Comparison of ENCODE assay signal across 18 cellular contexts in the genomic region with DNA sequence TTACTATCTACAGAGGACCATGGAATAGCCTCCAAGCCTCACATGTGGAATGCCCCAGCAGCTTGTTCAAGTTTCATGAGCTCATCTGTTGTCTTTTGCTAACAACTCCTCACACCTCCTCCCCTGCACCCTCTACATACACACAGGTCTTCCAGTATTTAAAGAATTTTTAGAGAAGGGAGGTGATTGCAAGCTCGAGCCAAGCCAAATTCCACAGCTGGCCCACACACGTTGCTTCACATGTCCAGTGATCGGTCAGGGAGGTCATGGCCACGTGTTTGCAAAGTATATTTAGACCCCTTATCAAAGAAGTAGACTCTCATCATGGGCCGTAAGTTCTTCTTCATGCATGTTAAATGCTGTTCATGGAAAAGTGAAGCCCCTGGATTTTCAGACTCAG.
"Had no signal": no experiment of that assay in that cellular context is flagged by ENCODE, and none has a peak within 500 bp of the region (broad histone marks: within the 10 kb centered on the region; RNA-seq: fewer than 3 reads in every experiment).

No MANE protein-coding gene starts in this region.

- H3K27ac Mint-ChIP-seq: effector memory CD8-positive, alpha-beta T cell; natural killer cell; neural progenitor cell had no signal

- H3K9me3 ChIP-seq: ovary, suprapubic skin had no signal

- H3K4me2 ChIP-seq: neural progenitor cell had no signal

- H3K36me3 ChIP-seq: neural progenitor cell, ovary, right atrium auricular region, suprapubic skin, tibial nerve had no signal

- H3K9me3 Mint-ChIP-seq: neural progenitor cell had no signal

- H3K4me3 Mint-ChIP-seq: effector memory CD8-positive, alpha-beta T cell; natural killer cell; neural progenitor cell had no signal

- H3K36me3 Mint-ChIP-seq: natural killer cell, neural progenitor cell had no signal

- H3K27me3 Mint-ChIP-seq: effector memory CD8-positive, alpha-beta T cell had no signal

- H3K4me1 ChIP-seq: foreskin keratinocyte, neural progenitor cell, suprapubic skin had no signal

- H3K27ac ChIP-seq: foreskin keratinocyte, neural progenitor cell, ovary, right atrium auricular region, suprapubic skin had no signal

- H3K4me1 Mint-ChIP-seq: natural killer cell, neural progenitor cell had no signal

- ATAC-seq: effector memory CD8-positive, alpha-beta T cell; foreskin keratinocyte; left lobe of liver; natural killer cell had no signal

- H3K27me3 ChIP-seq: foreskin keratinocyte, neural progenitor cell, ovary, right atrium auricular region, suprapubic skin, tibial nerve had no signal

- DNase-seq: caudate nucleus; effector memory CD8-positive, alpha-beta T cell; erythroblast; foreskin keratinocyte; head of caudate nucleus; hippocampal formation; mammary epithelial cell; natural killer cell; nucleus accumbens; small intestine; stimulated activated CD4-positive, alpha-beta T cell treated with anti-CD3 and anti-CD28 coated beads, Interleukin-12 subunit alpha, Interleukin-12 subunit beta, amount 100 ng/mL, for 4 hours; stimulated activated naive CD4-positive, alpha-beta T cell treated with Interleukin-2 at 50 U/mL for 16 hours had no signal

- H3K4me3 ChIP-seq: neural progenitor cell, ovary, right atrium auricular region, suprapubic skin, tibial nerve had no signal

- H2AFZ ChIP-seq: neural progenitor cell had no signal
